Comparison of ENCODE assay signal across 18 cellular contexts in genomic region chr5:166710275-166710674, GRCh38.
A peak's percentile ranks its signal among the peaks of the same experiment; 100 is the strongest.
DNase-seq lines count a peak whose midpoint lies in the region; ATAC-seq and TF ChIP-seq lines count a peak whose summit lies in the region.
"Had no signal": no experiment of that assay in that cellular context is flagged by ENCODE, and none has a peak within 500 bp of the region (broad histone marks: within the 10 kb centered on the region; RNA-seq: fewer than 3 reads in every experiment).

No MANE protein-coding gene starts in this region.

- no peak overlapping the region for H2BK12ac ChIP-seq in trophoblast cell (ENCODE audit: low read length)

- no peak for TF ChIP-seq CTCF in hepatocyte (IDR thresholded peaks at IDR 0.05; ENCODE audit: poor library complexity)

- no peak overlapping the region for H2AFZ ChIP-seq in hepatocyte
- H2AFZ ChIP-seq in trophoblast cell (ENCODE audit: insufficient read depth, low read length, poor library complexity): no peak overlapping the region

- H3K4ac ChIP-seq in trophoblast cell (ENCODE audit: low read depth, low read length): no peak overlapping the region

- H3K4me1 ChIP-seq in hepatocyte (ENCODE audit: insufficient read depth) (peaks cover 10% of the 10 kb centered on the region), trophoblast cell (ENCODE audit: control insufficient read depth in 1 of 2, insufficient read depth in 2 of 2, low read length in 2 of 2) (peaks cover 3 to 4% of the 10 kb centered on the region in 2 experiments)

- no peak overlapping the region for H4K8ac ChIP-seq in trophoblast cell (ENCODE audit: low read depth, low read length)

- 18% methylated on average over 2 of the region's 2 CpGs for WGBS in hepatocyte (ENCODE audit: low lambda C conversion rate, missing lambda C conversion rate)
- WGBS in trophoblast cell (ENCODE audit: extremely low coverage, insufficient coverage, insufficient read length): no CpG with 5 or more reads among the region's 2 CpGs

- H2BK120ac ChIP-seq in trophoblast cell (ENCODE audit: insufficient read depth, low read length, poor library complexity): no peak overlapping the region

- H3K9me3 ChIP-seq in hepatocyte (ENCODE audit: low read depth) (no peaks in the 10 kb centered on the region), trophoblast cell (ENCODE audit: insufficient read depth, low read depth, low read length) (no peaks in the 10 kb centered on the region)

- no peak overlapping the region for H4K91ac ChIP-seq in trophoblast cell (ENCODE audit: low read depth, low read length)

- H4K12ac ChIP-seq in trophoblast cell (ENCODE audit: low read depth, low read length): no peak overlapping the region

- H3K36me3 ChIP-seq in hepatocyte (replicated peaks; ENCODE audit: insufficient read depth, low read depth): no peaks in the 10 kb centered on the region
- H3K36me3 ChIP-seq in trophoblast cell (ENCODE audit: control insufficient read depth in 1 of 2, insufficient read depth in 2 of 2, low read length in 2 of 2): no peaks in the 10 kb centered on the region

- no peak overlapping the region for H3K23ac ChIP-seq in trophoblast cell (ENCODE audit: low read length)

- no peak for ATAC-seq in HG03108 (IDR thresholded peaks at IDR 0.05; ENCODE audit: unreplicated experiment)
- ATAC-seq: PC-3 had no signal

- H3K18ac ChIP-seq in trophoblast cell (ENCODE audit: low read length): no peak overlapping the region

- peak overlapping the region; percentile 28 for H3K27ac ChIP-seq in hepatocyte
- peak overlapping the region; percentile 96 for H3K27ac ChIP-seq in trophoblast cell (ENCODE audit: low read depth, low read length)

- H3K27me3 ChIP-seq in hepatocyte (no peaks in the 10 kb centered on the region), trophoblast cell (ENCODE audit: insufficient read depth, low read length) (no peaks in the 10 kb centered on the region)

- H3K4me2 ChIP-seq in hepatocyte (peak overlapping the region; percentile 14), trophoblast cell (ENCODE audit: low read length) (no peak overlapping the region)

- H3K9ac ChIP-seq in trophoblast cell (ENCODE audit: low read length): no peak overlapping the region

- H3K79me1 ChIP-seq in trophoblast cell (ENCODE audit: low read length): peaks cover 8% of the 10 kb centered on the region

- DNase-seq in H4 (ENCODE audit: low spot score) (peak; percentile 12), astrocyte of the hippocampus (ENCODE audit: low read depth, low spot score) (peak; percentile 31), hepatocyte (ENCODE audit: low spot score) (peak; percentile 44), trophoblast cell (no peak), dedifferentiated amniotic fluid mesenchymal stem cell (ENCODE audit: extremely low spot score) (no peak), HuH-7.5 (ENCODE audit: low spot score) (no peak), NCI-H2029 (lab: John Stamatoyannopoulos, UW) (no peak)
- DNase-seq: COR-L47, DMS53, EL, KBM-7, NCI-H1417, NCI-H187, NCI-H345, NCI-H524 treated with DMSO at 0.1 percent for 48 hours, PC-3, RPMI8226 had no signal

- no peak overlapping the region for H2BK5ac ChIP-seq in trophoblast cell (ENCODE audit: low read depth, low read length, poor library complexity)

- no peak overlapping the region for H2AK5ac ChIP-seq in trophoblast cell (ENCODE audit: low read length)

- no peaks in the 10 kb centered on the region for H4K20me1 ChIP-seq in hepatocyte (ENCODE audit: insufficient read depth, poor library complexity, severe bottlenecking)

- H3K4me3 ChIP-seq in hepatocyte: no peak overlapping the region
- no peak overlapping the region for H3K4me3 ChIP-seq in trophoblast cell (ENCODE audit: low read depth, low read length)

- H3K79me2 ChIP-seq in hepatocyte (no peaks in the 10 kb centered on the region), trophoblast cell (ENCODE audit: control insufficient read depth, insufficient read depth, low read length, poor library complexity) (no peaks in the 10 kb centered on the region)

- no peak overlapping the region for H3K14ac ChIP-seq in trophoblast cell (ENCODE audit: low read length)

- no peaks in the 10 kb centered on the region for H3K9me2 ChIP-seq in hepatocyte (replicated peaks; ENCODE audit: insufficient read depth)

Comparison
In these comparisons a context has a peak if more than half of its experiments do, and no peak if none do; other contexts are left out.
1. DNase-seq: peak in H4 (single experiment), astrocyte of the hippocampus (single experiment) and hepatocyte (single experiment); none in trophoblast cell (0 of 2), dedifferentiated amniotic fluid mesenchymal stem cell (single experiment), HuH-7.5 (single experiment) and NCI-H2029 (single experiment).